In the genomic region with DNA sequence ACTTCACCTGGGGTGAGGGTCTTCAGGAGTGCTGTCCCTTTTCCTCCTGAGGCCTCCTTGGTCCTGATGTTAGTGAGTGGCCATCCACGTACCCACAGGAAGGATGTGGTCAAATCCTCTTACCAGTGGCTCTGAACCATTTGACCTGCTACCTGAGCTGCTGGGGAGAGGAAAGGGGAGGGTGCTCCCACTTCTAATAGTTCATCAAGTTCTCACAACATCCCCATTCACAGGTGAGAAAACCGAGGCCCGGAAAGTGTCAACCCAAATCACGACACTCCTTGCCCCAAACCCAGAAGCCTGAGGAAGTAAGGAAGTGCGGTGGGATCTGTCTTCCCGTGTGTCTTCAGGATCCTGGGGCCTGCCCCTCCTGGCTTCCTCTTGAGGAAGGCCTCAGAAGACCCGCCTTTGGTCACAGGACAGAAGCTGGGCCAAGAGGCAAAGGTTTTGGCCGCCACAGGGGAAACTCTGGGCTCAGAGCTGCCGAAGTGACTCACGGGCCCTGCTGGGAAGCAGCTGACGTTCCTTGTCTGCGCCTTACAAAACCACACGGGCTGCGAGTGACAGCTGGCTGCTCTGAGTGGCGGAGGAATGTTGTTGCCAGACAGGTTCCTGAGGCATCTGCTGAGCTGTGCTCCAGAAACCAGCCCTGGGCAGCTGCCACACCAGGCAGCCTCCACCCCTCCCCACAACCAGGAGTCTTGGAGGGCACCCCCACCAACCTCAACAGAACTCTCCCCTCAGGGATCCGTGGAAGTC, we compare ENCODE assay signal across 1 cellular context.
TF ChIP-seq lines count a peak whose summit lies in the region.

No MANE protein-coding gene starts in this region.

TF ChIP-seq in HepG2, 621 proteins besides CTCF, POLR2A, EP300 and RAD21 (continued from another document):
- TF ChIP-seq, protein P1, sequence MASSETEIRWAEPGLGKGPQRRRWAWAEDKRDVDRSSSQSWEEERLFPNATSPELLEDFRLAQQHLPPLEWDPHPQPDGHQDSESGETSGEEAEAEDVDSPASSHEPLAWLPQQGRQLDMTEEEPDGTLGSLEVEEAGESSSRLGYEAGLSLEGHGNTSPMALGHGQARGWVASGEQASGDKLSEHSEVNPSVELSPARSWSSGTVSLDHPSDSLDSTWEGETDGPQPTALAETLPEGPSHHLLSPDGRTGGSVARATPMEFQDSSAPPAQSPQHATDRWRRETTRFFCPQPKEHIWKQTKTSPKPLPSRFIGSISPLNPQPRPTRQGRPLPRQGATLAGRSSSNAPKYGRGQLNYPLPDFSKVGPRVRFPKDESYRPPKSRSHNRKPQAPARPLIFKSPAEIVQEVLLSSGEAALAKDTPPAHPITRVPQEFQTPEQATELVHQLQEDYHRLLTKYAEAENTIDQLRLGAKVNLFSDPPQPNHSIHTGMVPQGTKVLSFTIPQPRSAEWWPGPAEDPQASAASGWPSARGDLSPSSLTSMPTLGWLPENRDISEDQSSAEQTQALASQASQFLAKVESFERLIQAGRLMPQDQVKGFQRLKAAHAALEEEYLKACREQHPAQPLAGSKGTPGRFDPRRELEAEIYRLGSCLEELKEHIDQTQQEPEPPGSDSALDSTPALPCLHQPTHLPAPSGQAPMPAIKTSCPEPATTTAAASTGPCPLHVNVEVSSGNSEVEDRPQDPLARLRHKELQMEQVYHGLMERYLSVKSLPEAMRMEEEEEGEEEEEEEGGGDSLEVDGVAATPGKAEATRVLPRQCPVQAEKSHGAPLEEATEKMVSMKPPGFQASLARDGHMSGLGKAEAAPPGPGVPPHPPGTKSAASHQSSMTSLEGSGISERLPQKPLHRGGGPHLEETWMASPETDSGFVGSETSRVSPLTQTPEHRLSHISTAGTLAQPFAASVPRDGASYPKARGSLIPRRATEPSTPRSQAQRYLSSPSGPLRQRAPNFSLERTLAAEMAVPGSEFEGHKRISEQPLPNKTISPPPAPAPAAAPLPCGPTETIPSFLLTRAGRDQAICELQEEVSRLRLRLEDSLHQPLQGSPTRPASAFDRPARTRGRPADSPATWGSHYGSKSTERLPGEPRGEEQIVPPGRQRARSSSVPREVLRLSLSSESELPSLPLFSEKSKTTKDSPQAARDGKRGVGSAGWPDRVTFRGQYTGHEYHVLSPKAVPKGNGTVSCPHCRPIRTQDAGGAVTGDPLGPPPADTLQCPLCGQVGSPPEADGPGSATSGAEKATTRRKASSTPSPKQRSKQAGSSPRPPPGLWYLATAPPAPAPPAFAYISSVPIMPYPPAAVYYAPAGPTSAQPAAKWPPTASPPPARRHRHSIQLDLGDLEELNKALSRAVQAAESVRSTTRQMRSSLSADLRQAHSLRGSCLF (CRISPR knock-in tag; IDR thresholded peaks at IDR 0.05; ENCODE audit: borderline replicate concordance): no peak
